ENCODE assay signal across 21 cellular contexts in the genomic region with DNA sequence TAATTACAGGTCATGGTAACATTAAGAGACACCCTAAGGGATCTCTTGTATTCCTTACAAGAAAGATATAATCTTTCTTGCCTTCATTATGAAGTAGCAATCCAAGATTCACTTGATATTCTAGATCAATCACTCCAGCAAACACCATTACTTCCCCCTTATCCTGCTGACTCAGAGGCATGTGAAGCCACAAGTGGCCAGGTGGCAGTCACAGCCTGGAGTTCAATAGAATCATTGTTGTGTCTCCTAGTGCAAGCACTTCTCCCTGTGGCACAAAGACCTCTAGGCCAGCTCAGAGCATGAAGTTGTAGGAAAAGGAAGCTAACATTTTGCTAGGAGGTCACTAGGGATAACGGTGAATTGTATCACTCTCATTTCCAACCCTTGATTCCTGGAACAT.
DNase-seq lines count a peak whose midpoint lies in the region; FAIRE-seq and TF ChIP-seq lines count a peak whose summit lies in the region.
"Had no signal": no experiment of that assay in that cellular context is flagged by ENCODE, and none has a peak within 500 bp of the region (broad histone marks: within the 10 kb centered on the region; RNA-seq: fewer than 3 reads in every experiment).

No MANE protein-coding gene starts in this region.

- DNase-seq in Caki2 (ENCODE audit: low read depth) (peak; percentile 10), HT-29 (ENCODE audit: low spot score) (peak; percentile 44), OCI-M1 (lab: John Stamatoyannopoulos, UW) (peak; percentile 45), kidney tubule cell (ENCODE audit: low spot score) (peak; percentile 50), thyroid gland (no peak), GM12892 (ENCODE audit: insufficient read length) (no peak), NCI-H446 (lab: John Stamatoyannopoulos, UW) (no peak)
- DNase-seq: activated CD4-positive, alpha-beta T cell treated with anti-CD3 and anti-CD28 coated beads for 1 hour; activated T-cell treated with anti-CD3 and anti-CD28 coated beads, Interleukin-2, amount 50 U/mL, for 48 hours; central memory CD4-positive, alpha-beta T cell; heart left ventricle; lower lobe of right lung; NCI-H1694; NCI-H774; SK-N-SH; stimulated activated CD4-positive, alpha-beta T cell treated with anti-CD3 and anti-CD28 coated beads, Interleukin-4, amount 100 ng/mL, for 4 hours; upper lobe of left lung had no signal

- TF ChIP-seq POLR2A in thyroid gland (IDR thresholded peaks at IDR 0.05) (no peak), GM12892 (IDR thresholded peaks at IDR 0.05; ENCODE audit: low read depth, low read length) (no peak)

- in situ Hi-C loops in Caki2 (cut with HindIII; ENCODE audit: low pct_unique_long_range_greater_than_20kb, low sequenced_read_pairs), result no loop called here

- TF ChIP-seq CTCF in thyroid gland (IDR thresholded peaks at IDR 0.05), result no peak

- intact Hi-C loops in thyroid gland (cut with DNase I), result no loop called here

- H3K9me3 ChIP-seq in thyroid gland, result no peaks in the 10 kb centered on the region
- H3K9me3 ChIP-seq: ascending aorta, HAP-1, heart left ventricle, lower lobe of right lung, right atrium auricular region, SK-N-SH had no signal

- H3K4me1 ChIP-seq in thyroid gland, result no peaks in the 10 kb centered on the region
- H3K4me1 ChIP-seq: ascending aorta, HAP-1, heart left ventricle, lower lobe of right lung, right atrium auricular region, upper lobe of left lung had no signal

- no peak overlapping the region for H3K27ac ChIP-seq in thyroid gland
- H3K27ac ChIP-seq: ascending aorta, heart left ventricle, lower lobe of right lung, right atrium auricular region, upper lobe of left lung had no signal

- 74 to 88% methylated on average over 1 of the region's 1 CpG for WGBS in thyroid gland, 2 donors

- no peak for FAIRE-seq in GM12892 (lab: Jason Lieb, UNC)
- FAIRE-seq: GM18507 had no signal

- H3K27me3 ChIP-seq in thyroid gland, result no peaks in the 10 kb centered on the region
- H3K27me3 ChIP-seq: ascending aorta, heart left ventricle, right atrium auricular region, upper lobe of left lung had no signal

- H3K36me3 ChIP-seq in thyroid gland, result no peaks in the 10 kb centered on the region
- H3K36me3 ChIP-seq: ascending aorta, HAP-1, heart left ventricle, lower lobe of right lung, right atrium auricular region, upper lobe of left lung had no signal

- no peak overlapping the region for H3K4me3 ChIP-seq in thyroid gland (replicated peaks in 1 of 3)
- H3K4me3 ChIP-seq: ascending aorta, HAP-1, heart left ventricle, lower lobe of right lung, right atrium auricular region, upper lobe of left lung had no signal

Comparison
In these comparisons a context has a peak if more than half of its experiments do, and no peak if none do; other contexts are left out.
1. DNase-seq: peak in Caki2 (single experiment), HT-29 (single experiment), OCI-M1 (single experiment) and kidney tubule cell (single experiment); none in thyroid gland (0 of 2), GM12892 (single experiment) and NCI-H446 (0 of 2).